Comparison of ENCODE assay signal across 7 cellular contexts in genomic region chr6:110487968-110488381, GRCh38. TPM values are rescaled to one million over a fixed set of nuclear protein-coding genes. Genes with fewer than 3 reads are reported as not detected.
"Had no signal": no experiment of that assay in that cellular context is flagged by ENCODE, and none has a peak within 500 bp of the region (broad histone marks: within the 10 kb centered on the region; RNA-seq: fewer than 3 reads in every experiment).

No MANE protein-coding gene starts in this region.

RNA-seq across cellular contexts. Expression of gene SLC22A16, which starts 11.6 kb away (rescaled TPM):
- total RNA-seq: LHCN-M2, MCF 10A, NCI-H460, OCI-LY7, Peyer's patch, Right ventricle myocardium superior, SJSA1 had no signal
